In genomic region chr17:78568494-78569115, GRCh38 we compare ENCODE assay signal across 1 cellular context.
TF ChIP-seq lines count a peak whose summit lies in the region.

No MANE protein-coding gene starts in this region.

TF ChIP-seq in H1, 55 proteins besides CTCF, POLR2A, EP300 and RAD21:
- no peak for TF ChIP-seq YY1 (IDR thresholded peaks at IDR 0.05; ENCODE audit: low read depth, low read length)
- TF ChIP-seq EGR1 (IDR thresholded peaks at IDR 0.05; ENCODE audit: borderline replicate concordance, low read depth, low read length), result no peak
- TF ChIP-seq SP2 (IDR thresholded peaks at IDR 0.05; ENCODE audit: low read length), result no peak
- TF ChIP-seq HDAC2 (IDR thresholded peaks at IDR 0.05; ENCODE audit: borderline replicate concordance in 1 of 2, low read depth in 2 of 2, low read length in 2 of 2), result no peak
- no peak for TF ChIP-seq SAP30 (IDR thresholded peaks at IDR 0.05; ENCODE audit: insufficient read depth, insufficient replicate concordance, low read length)
- TF ChIP-seq CBX8 (IDR thresholded peaks at IDR 0.05; ENCODE audit: borderline replicate concordance, low read depth, low read length), result no peak
- 0 out of 2 replicates have a peak, but pooled peaks have one; percentile 30 for TF ChIP-seq CEBPB (IDR thresholded peaks at IDR 0.05; ENCODE audit: low read depth, low read length)
TF ChIP-seq in H1: peak in this region for 1.
